Comparison of ENCODE assay signal across 1 cellular context in genomic region chr14:63543826-63544320, GRCh38.
A peak's percentile ranks its signal among the peaks of the same experiment; 100 is the strongest.
TF ChIP-seq lines count a peak whose summit lies in the region.

No MANE protein-coding gene starts in this region.

TF ChIP-seq in K562, 482 proteins besides CTCF, POLR2A, EP300 and RAD21 (continued from another document):
- no peak for TF ChIP-seq AFF1 (IDR thresholded peaks at IDR 0.05; ENCODE audit: low read depth in 1 of 2, partially characterized antibody in 2 of 2)
- TF ChIP-seq U2AF1 (optimal IDR thresholded peaks at IDR 0.05; ENCODE audit: low read depth, low read length): no peak
- TF ChIP-seq TARDBP (IDR thresholded peaks at IDR 0.05): 0 out of 2 replicates have a peak, but pooled peaks have one; percentile 5
- TF ChIP-seq TGIF2 (CRISPR knock-in tag; IDR thresholded peaks at IDR 0.05): no peak
- TF ChIP-seq ZNF318 (IDR thresholded peaks at IDR 0.05; ENCODE audit: borderline replicate concordance in 1 of 2, low read depth in 1 of 2): no peak
- no peak for TF ChIP-seq ZZZ3 (IDR thresholded peaks at IDR 0.05)
- TF ChIP-seq TEAD2 (tag; IDR thresholded peaks at IDR 0.05): no peak
- 0 out of 2 replicates have a peak, but pooled peaks have one; percentile 51 for TF ChIP-seq GTF2E2 (tag; IDR thresholded peaks at IDR 0.05)
- peak; percentile 62 for TF ChIP-seq MIER1 (IDR thresholded peaks at IDR 0.05; ENCODE audit: low read depth)
- no peak for TF ChIP-seq ETS2 (tag; IDR thresholded peaks at IDR 0.05; ENCODE audit: borderline replicate concordance, poor library complexity, severe bottlenecking)
- no peak for TF ChIP-seq ZNF165 (CRISPR knock-in tag; IDR thresholded peaks at IDR 0.05; ENCODE audit: borderline replicate concordance)
- TF ChIP-seq LCOR (CRISPR knock-in tag; IDR thresholded peaks at IDR 0.05): no peak
- TF ChIP-seq RBBP5 (IDR thresholded peaks at IDR 0.05; ENCODE audit: borderline replicate concordance, insufficient read depth, low read length, poor library complexity, severe bottlenecking): peak; percentile 16
- no peak for TF ChIP-seq XRCC4 (IDR thresholded peaks at IDR 0.05; ENCODE audit: extremely low read depth, insufficient read depth, insufficient read length)
- no peak for TF ChIP-seq KLF6 (CRISPR knock-in tag; IDR thresholded peaks at IDR 0.05; ENCODE audit: borderline replicate concordance)
- TF ChIP-seq ZBTB11 (CRISPR knock-in tag; IDR thresholded peaks at IDR 0.05): peak in 1 of 3 experiments; percentile 0; a peak in 1 of 6 replicates
- no peak for TF ChIP-seq CHD4 (IDR thresholded peaks at IDR 0.05; ENCODE audit: insufficient read depth, insufficient replicate concordance, low read depth, low read length, poor library complexity, severe bottlenecking)
